1 cellular context compared by ENCODE assay signal in the genomic region with DNA sequence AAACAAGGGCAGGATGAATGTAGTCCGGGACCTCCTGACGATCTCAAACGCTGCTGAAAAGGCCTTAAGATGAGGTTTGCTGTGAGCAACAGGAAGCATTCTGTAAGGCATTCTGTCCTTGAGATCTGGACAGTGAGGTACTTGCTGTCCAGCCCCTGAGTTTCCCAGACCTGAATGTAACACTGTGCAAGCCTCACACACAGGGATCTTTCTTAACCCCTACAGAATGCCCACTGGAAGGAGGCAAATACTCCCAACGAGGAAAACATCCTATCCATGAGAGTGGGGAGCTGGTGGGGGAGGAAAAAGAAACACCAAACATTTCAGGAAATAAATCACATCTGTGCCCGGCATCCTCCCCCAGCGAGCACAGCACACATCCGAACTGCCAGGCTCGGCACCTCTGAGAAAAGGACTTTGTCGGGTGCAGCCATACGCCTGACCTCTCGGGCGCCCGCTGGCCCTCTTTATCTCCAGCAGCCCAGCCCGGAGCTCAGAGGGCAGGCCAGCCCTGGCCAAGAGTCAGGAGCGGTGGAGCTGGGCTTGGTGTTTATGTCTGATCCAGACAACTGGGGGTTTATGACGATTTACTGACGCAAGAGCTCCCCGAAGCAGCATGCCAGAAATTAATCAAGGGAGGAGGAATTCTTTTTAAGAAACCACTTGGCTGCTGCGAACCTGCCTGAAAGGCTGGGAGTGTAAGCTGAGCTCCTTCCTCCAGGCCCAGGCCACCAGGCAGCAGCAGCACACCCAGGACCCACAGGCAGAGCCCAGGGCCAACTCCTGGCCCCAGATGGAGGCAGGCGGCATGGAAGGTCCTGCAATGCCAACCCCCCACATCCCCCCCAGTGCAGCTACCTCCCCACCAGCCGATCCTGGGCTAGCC.
TF ChIP-seq lines count a peak whose summit lies in the region.

No MANE protein-coding gene starts in this region.

TF ChIP-seq in IMR-90, 13 proteins besides CTCF, POLR2A, EP300 and RAD21 (continued from another document):
- TF ChIP-seq MXI1 (IDR thresholded peaks at IDR 0.05; ENCODE audit: borderline replicate concordance, low read depth, low read length) (0 out of 2 replicates have a peak, but pooled peaks have one; percentile 31), RFX5 (IDR thresholded peaks at IDR 0.05; ENCODE audit: low read depth, low read length) (no peak), CEBPB (IDR thresholded peaks at IDR 0.05; ENCODE audit: low read depth, low read length) (peak; percentile 74), NFE2L2 (IDR thresholded peaks at IDR 0.05; ENCODE audit: low read depth, low read length) (peak; percentile 4; the same call in 1 of the 2 replicates), BHLHE40 (IDR thresholded peaks at IDR 0.05; ENCODE audit: low read depth, low read length) (peak; percentile 50)
